ENCODE assay signal across 39 cellular contexts in the genomic region with DNA sequence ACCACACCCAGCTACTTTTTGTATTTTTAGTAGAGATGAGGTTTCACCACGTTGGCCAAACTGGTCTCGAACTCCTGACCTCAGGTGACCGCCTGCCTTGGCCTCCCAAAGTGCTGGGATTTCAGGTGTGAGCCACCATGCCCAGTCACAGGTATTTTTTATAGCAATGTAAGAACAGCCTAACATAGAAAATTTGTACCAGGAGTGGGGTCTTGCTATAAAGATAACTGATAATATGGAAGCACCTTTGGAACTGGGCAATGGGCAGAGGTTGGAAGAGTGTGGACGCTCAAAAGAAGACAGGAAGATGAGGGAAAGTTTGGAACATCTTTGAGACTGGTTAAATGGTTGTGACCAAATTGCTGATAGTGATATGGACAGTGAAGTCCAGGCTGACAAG.
"Had no signal": no experiment of that assay in that cellular context is flagged by ENCODE, and none has a peak within 500 bp of the region (broad histone marks: within the 10 kb centered on the region; RNA-seq: fewer than 3 reads in every experiment).

No MANE protein-coding gene starts in this region.

- H3K27me3 Mint-ChIP-seq: activated naive CD8-positive, alpha-beta T cell treated with anti-CD3 and anti-CD28 coated beads, Interleukin-2, amount 10 ng/mL, durations not matched to agents 7 days and 5 days had no signal

- H3K4me1 Mint-ChIP-seq: activated naive CD4-positive, alpha-beta T cell treated with anti-CD3 and anti-CD28 coated beads, Interleukin-2, amount 10 ng/mL, durations not matched to agents 7 days and 5 days; activated naive CD4-positive, alpha-beta T cell treated with anti-CD3 and anti-CD28 coated beads, Interleukin-2, amount 50 U/mL, for 24 hours; activated naive CD8-positive, alpha-beta T cell treated with anti-CD3 and anti-CD28 coated beads for 36 hours; activated naive CD8-positive, alpha-beta T cell treated with anti-CD3 and anti-CD28 coated beads, Interleukin-2, amount 10 ng/mL, durations not matched to agents 7 days and 5 days; activated T-helper 17 cell treated with anti-CD3 and anti-CD28 coated beads, Interleukin-2, amount 50 U/mL, for 72 hours; central memory CD8-positive, alpha-beta T cell had no signal

- FAIRE-seq: astrocyte, bronchial epithelial cell had no signal

- H3K36me3 ChIP-seq: adrenal gland, ascending aorta, brain microvascular endothelial cell, breast epithelium, cardiac muscle cell had no signal

- ATAC-seq: activated naive CD4-positive, alpha-beta T cell treated with anti-CD3 and anti-CD28 coated beads, Interleukin-2, amount 50 U/mL, for 72 hours; activated naive CD8-positive, alpha-beta T cell treated with anti-CD3 and anti-CD28 coated beads, Interleukin-2, amount 50 U/mL, for 24 hours; activated T-cell treated with anti-CD3 and anti-CD28 coated beads, Interleukin-2, amount 50 U/mL, for 4 hours; activated T-cell treated with anti-CD3 and anti-CD28 coated beads, Interleukin-2, amount 50 U/mL, for 72 hours; activated T-helper 17 cell treated with anti-CD3 and anti-CD28 coated beads, Interleukin-2, amount 50 U/mL, for 72 hours; body of pancreas had no signal

- H3K9me3 ChIP-seq: adrenal gland, body of pancreas, breast epithelium had no signal

- DNase-seq: activated effector memory CD4-positive, alpha-beta T cell treated with anti-CD3 and anti-CD28 coated beads, Interleukin-2, amount 50 U/mL, for 16 hours; activated effector memory CD4-positive, alpha-beta T cell treated with Interleukin-2 at 50 U/mL for 16 hours; activated gamma-delta T cell; activated gamma-delta T cell treated with Interleukin-2 at 50 U/mL for 16 hours; activated naive CD4-positive, alpha-beta T cell; activated naive CD4-positive, alpha-beta T cell treated with anti-CD3 and anti-CD28 coated beads for 36 hours; activated naive CD4-positive, alpha-beta T cell treated with anti-CD3 and anti-CD28 coated beads, Interleukin-2, amount 10 ng/mL, durations not matched to agents 7 days and 5 days; activated naive CD4-positive, alpha-beta T cell treated with anti-CD3 and anti-CD28 coated beads, Interleukin-2, amount 50 U/mL, for 16 hours; activated naive CD4-positive, alpha-beta T cell treated with Interleukin-2 at 50 U/mL for 16 hours; activated naive CD8-positive, alpha-beta T cell treated with anti-CD3 and anti-CD28 coated beads for 36 hours; activated naive CD8-positive, alpha-beta T cell treated with anti-CD3 and anti-CD28 coated beads, Interleukin-2, amount 10 ng/mL, durations not matched to agents 7 days and 5 days; activated naive CD8-positive, alpha-beta T cell treated with anti-CD3 and anti-CD28 coated beads, Interleukin-2, amount 50 U/mL, for 24 hours; activated T-cell treated with anti-CD3 and anti-CD28 coated beads, Interleukin-2, amount 50 U/mL, for 24 hours; activated T-cell treated with anti-CD3 and anti-CD28 coated beads, Interleukin-2, amount 50 U/mL, for 4 hours; activated T-cell treated with anti-CD3 and anti-CD28 coated beads, Interleukin-2, amount 50 U/mL, for 48 hours; activated T-cell treated with anti-CD3 and anti-CD28 coated beads, Interleukin-2, amount 50 U/mL, for 72 hours; adrenal gland; amniotic stem cell; amygdala; anterior cingulate cortex; aorta; body of pancreas; brain microvascular endothelial cell; caudate nucleus; central memory CD4-positive, alpha-beta T cell; cerebellar nuclear complex had no signal

- H3K4me1 ChIP-seq: breast epithelium had no signal

- H3K36me3 Mint-ChIP-seq: activated naive CD4-positive, alpha-beta T cell treated with anti-CD3 and anti-CD28 coated beads, Interleukin-2, amount 10 ng/mL, durations not matched to agents 7 days and 5 days; activated naive CD8-positive, alpha-beta T cell; activated naive CD8-positive, alpha-beta T cell treated with anti-CD3 and anti-CD28 coated beads, Interleukin-2, amount 10 ng/mL, durations not matched to agents 7 days and 5 days; brain had no signal

- H3K27me3 ChIP-seq: adrenal gland, ascending aorta, body of pancreas, brain microvascular endothelial cell, breast epithelium, cardiac muscle cell had no signal

- H3K4me3 Mint-ChIP-seq: activated naive CD4-positive, alpha-beta T cell treated with anti-CD3 and anti-CD28 coated beads for 36 hours; activated naive CD4-positive, alpha-beta T cell treated with anti-CD3 and anti-CD28 coated beads, Interleukin-2, amount 10 ng/mL, durations not matched to agents 7 days and 5 days; activated naive CD4-positive, alpha-beta T cell treated with anti-CD3 and anti-CD28 coated beads, Interleukin-2, amount 50 U/mL, for 24 hours; activated naive CD8-positive, alpha-beta T cell; activated naive CD8-positive, alpha-beta T cell treated with anti-CD3 and anti-CD28 coated beads for 36 hours; activated naive CD8-positive, alpha-beta T cell treated with anti-CD3 and anti-CD28 coated beads, Interleukin-2, amount 10 ng/mL, durations not matched to agents 7 days and 5 days; activated naive CD8-positive, alpha-beta T cell treated with anti-CD3 and anti-CD28 coated beads, Interleukin-2, amount 50 U/mL, for 24 hours; activated T-cell treated with anti-CD3 and anti-CD28 coated beads, Interleukin-2, amount 50 U/mL, for 24 hours; activated T-cell treated with anti-CD3 and anti-CD28 coated beads, Interleukin-2, amount 50 U/mL, for 4 hours; activated T-cell treated with anti-CD3 and anti-CD28 coated beads, Interleukin-2, amount 50 U/mL, for 72 hours; activated T-helper 1 cell treated with anti-CD3 and anti-CD28 coated beads, Interleukin-12 subunit alpha, Interleukin-12 subunit beta, Interleukin-2, Interleukin-4 antibody, amounts not matched to agents 30 ng/mL and 10 ng/mL and 1 ng/mL, durations not matched to agents 14 hours and 24 hours and 36 hours; activated T-helper 17 cell treated with anti-CD3 and anti-CD28 coated beads, Interleukin-2, amount 50 U/mL, for 72 hours; brain; central memory CD8-positive, alpha-beta T cell had no signal

- H3K9me3 Mint-ChIP-seq: activated naive CD4-positive, alpha-beta T cell treated with anti-CD3 and anti-CD28 coated beads, Interleukin-2, amount 10 ng/mL, durations not matched to agents 7 days and 5 days; activated T-helper 1 cell treated with anti-CD3 and anti-CD28 coated beads, Interleukin-12 subunit alpha, Interleukin-12 subunit beta, Interleukin-2, Interleukin-4 antibody, amounts not matched to agents 30 ng/mL and 10 ng/mL and 1 ng/mL, durations not matched to agents 14 hours and 24 hours and 36 hours; activated T-helper 2 cell treated with anti-CD3 and anti-CD28 coated beads, Interferon-gamma antibody, Interleukin-2, Interleukin-4, amounts not matched to agents 10 μg/mL and 5 μg/mL and 100 μg/mL, durations not matched to agents 14 hours and 24 hours and 36 hours; central memory CD8-positive, alpha-beta T cell had no signal

- H3K27ac ChIP-seq: adrenal gland, ascending aorta, body of pancreas, brain microvascular endothelial cell, breast epithelium, cardiac muscle cell had no signal

- H3K4me3 ChIP-seq: adrenal gland, ascending aorta, body of pancreas, breast epithelium, cardiac muscle cell had no signal

- H3K27ac Mint-ChIP-seq: activated naive CD4-positive, alpha-beta T cell treated with anti-CD3 and anti-CD28 coated beads for 36 hours; activated naive CD4-positive, alpha-beta T cell treated with anti-CD3 and anti-CD28 coated beads, Interleukin-2, amount 10 ng/mL, durations not matched to agents 7 days and 5 days; activated naive CD4-positive, alpha-beta T cell treated with anti-CD3 and anti-CD28 coated beads, Interleukin-2, amount 50 U/mL, for 24 hours; activated naive CD4-positive, alpha-beta T cell treated with anti-CD3 and anti-CD28 coated beads, Interleukin-2, amount 50 U/mL, for 72 hours; activated naive CD8-positive, alpha-beta T cell; activated naive CD8-positive, alpha-beta T cell treated with anti-CD3 and anti-CD28 coated beads for 36 hours; activated naive CD8-positive, alpha-beta T cell treated with anti-CD3 and anti-CD28 coated beads, Interleukin-2, amount 10 ng/mL, durations not matched to agents 7 days and 5 days; activated naive CD8-positive, alpha-beta T cell treated with anti-CD3 and anti-CD28 coated beads, Interleukin-2, amount 50 U/mL, for 24 hours; activated T-cell treated with anti-CD3 and anti-CD28 coated beads, Interleukin-2, amount 50 U/mL, for 24 hours; activated T-cell treated with anti-CD3 and anti-CD28 coated beads, Interleukin-2, amount 50 U/mL, for 72 hours; activated T-helper 1 cell treated with anti-CD3 and anti-CD28 coated beads, Interleukin-12 subunit alpha, Interleukin-12 subunit beta, Interleukin-2, Interleukin-4 antibody, amounts not matched to agents 30 ng/mL and 10 ng/mL and 1 ng/mL, durations not matched to agents 14 hours and 24 hours and 36 hours; activated T-helper 17 cell treated with anti-CD3 and anti-CD28 coated beads, Interleukin-2, amount 50 U/mL, for 72 hours; activated T-helper 2 cell treated with anti-CD3 and anti-CD28 coated beads, Interferon-gamma antibody, Interleukin-2, Interleukin-4, amounts not matched to agents 10 μg/mL and 5 μg/mL and 100 μg/mL, durations not matched to agents 14 hours and 24 hours and 36 hours; brain had no signal
